8 cellular contexts compared by ENCODE assay signal in the genomic region with DNA sequence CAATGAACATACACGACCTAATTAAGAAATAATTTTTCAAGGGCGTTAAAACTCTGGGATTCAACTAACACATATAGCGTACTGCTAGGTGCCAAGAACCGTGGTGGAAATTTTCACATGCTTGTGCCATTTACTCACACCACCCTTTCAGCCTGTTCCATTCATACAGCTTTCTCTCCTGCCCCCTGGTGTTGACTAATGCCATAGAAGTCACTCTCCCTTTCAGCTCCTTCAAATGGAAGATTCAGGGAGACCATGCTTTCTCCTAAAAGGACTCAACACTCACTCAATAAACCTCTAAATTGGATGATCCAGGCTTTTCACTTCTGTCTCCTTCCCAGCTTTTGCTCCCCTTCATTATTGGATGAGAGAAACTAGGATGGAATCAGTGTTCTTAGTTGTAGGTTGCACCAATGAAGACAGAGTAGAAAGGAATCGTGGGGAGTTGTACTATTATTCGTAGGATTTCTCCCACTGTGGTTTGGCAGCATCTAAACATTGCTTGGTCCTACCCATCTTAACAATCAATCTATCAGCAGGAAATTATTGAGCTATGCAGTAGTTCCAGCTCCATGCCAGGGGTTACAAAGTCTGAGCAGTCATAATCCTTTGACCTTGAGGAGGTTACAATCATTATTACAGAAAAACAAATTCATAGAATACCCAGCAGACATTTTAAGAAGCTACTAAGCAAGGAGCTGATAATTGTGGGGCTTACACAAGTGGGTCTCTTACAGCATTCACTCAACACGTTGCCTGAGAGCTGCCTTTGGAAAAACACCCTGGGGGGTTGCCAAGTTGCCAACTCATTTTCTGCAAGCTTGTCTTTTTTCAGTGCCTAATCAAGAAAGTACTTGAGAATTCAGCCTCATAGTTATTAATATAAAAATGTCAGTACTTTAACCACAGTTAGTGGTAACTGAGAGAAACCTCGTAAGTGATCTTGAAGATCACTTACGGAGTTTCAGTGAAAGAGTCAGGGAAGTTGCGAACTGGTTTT.
DNase-seq lines count a peak whose midpoint lies in the region; ATAC-seq and TF ChIP-seq lines count a peak whose summit lies in the region.

No MANE protein-coding gene starts in this region.

- peak; percentile 70 for DNase-seq in AG08396 (ENCODE audit: low spot score)
- DNase-seq in NCI-H1105 (lab: John Stamatoyannopoulos, UW), result peak; percentile 35
- DNase-seq in T follicular helper cell (ENCODE audit: low read depth), result peak; percentile 30
- DNase-seq in central memory CD4-positive, alpha-beta T cell, result peak; percentile 26
- DNase-seq in stimulated activated CD4-positive, alpha-beta T cell treated with anti-CD3 and anti-CD28 coated beads, TNF-alpha, amount 100 ng/mL, for 24 hours (ENCODE audit: low read depth in 3 of 3), result peak; percentile 13 to 31 (median 29)

- H3K4me3 ChIP-seq in GM12875 (ENCODE audit: low read depth, low read length), result no peak overlapping the region

- no peaks in the 10 kb centered on the region for H3K27me3 ChIP-seq in layer of hippocampus (ENCODE audit: control insufficient read depth, insufficient read depth, low read length)

- no peak for ATAC-seq in GM19035 (IDR thresholded peaks at IDR 0.05; ENCODE audit: unreplicated experiment)

- TF ChIP-seq CTCF in GM12875 (IDR thresholded peaks at IDR 0.05; ENCODE audit: borderline replicate concordance, insufficient read depth, low read depth, low read length), result peak; percentile 53; the same call in 1 of the 2 replicates

- peak overlapping the region; percentile 8 for H3K27ac ChIP-seq in layer of hippocampus (ENCODE audit: low read depth, low read length)
